Comparison of ENCODE assay signal across 14 cellular contexts in genomic region chr7:70093496-70093895, GRCh38.
DNase-seq lines count a peak whose midpoint lies in the region; ATAC-seq, FAIRE-seq and TF ChIP-seq lines count a peak whose summit lies in the region.
"Had no signal": no experiment of that assay in that cellular context is flagged by ENCODE, and none has a peak within 500 bp of the region (broad histone marks: within the 10 kb centered on the region; RNA-seq: fewer than 3 reads in every experiment).

No MANE protein-coding gene starts in this region.

- H3K4me3 ChIP-seq in GM23248 (no peak overlapping the region), bronchial epithelial cell (ENCODE audit: low read depth, low read length) (no peak overlapping the region), neural cell (ENCODE audit: low read length) (peak overlapping the region; percentile 53), mesendoderm (ENCODE audit: low read length) (no peak overlapping the region)
- H3K4me3 ChIP-seq: cardiac muscle cell, tibial artery had no signal

- H2AFZ ChIP-seq in GM23248 (no peak overlapping the region), neural cell (ENCODE audit: low read depth, low read length) (no peak overlapping the region)

- no peak overlapping the region for H4K5ac ChIP-seq in mesendoderm (ENCODE audit: low read length)

- H3K9me3 ChIP-seq in GM23248 (ENCODE audit: low read depth): no peaks in the 10 kb centered on the region
- H3K9me3 ChIP-seq in neural cell (ENCODE audit: low read length): no peaks in the 10 kb centered on the region
- H3K9me3 ChIP-seq: tibial artery had no signal

- H3K23ac ChIP-seq in mesendoderm (ENCODE audit: low read length): no peak overlapping the region

- no peak for ATAC-seq in GM19351 (IDR thresholded peaks at IDR 0.05; ENCODE audit: unreplicated experiment)
- ATAC-seq: left colon had no signal

- H3K36me3 ChIP-seq in GM23248 (ENCODE audit: low read depth) (no peaks in the 10 kb centered on the region), bronchial epithelial cell (ENCODE audit: control insufficient read depth, insufficient read depth, low read length) (no peaks in the 10 kb centered on the region), neural cell (ENCODE audit: insufficient read depth, low read length) (no peaks in the 10 kb centered on the region), mesendoderm (ENCODE audit: control insufficient read depth, insufficient read depth, low read length) (no peaks in the 10 kb centered on the region)
- H3K36me3 ChIP-seq: cardiac muscle cell, tibial artery had no signal

- H3K18ac ChIP-seq in mesendoderm (ENCODE audit: low read length): no peak overlapping the region

- H2BK15ac ChIP-seq in mesendoderm (replicated peaks; ENCODE audit: low read depth): no peak overlapping the region

- H3K79me2 ChIP-seq in GM23248 (ENCODE audit: insufficient read depth) (no peaks in the 10 kb centered on the region), neural cell (replicated peaks; ENCODE audit: insufficient read depth, low read length) (peaks cover 4% of the 10 kb centered on the region), mesendoderm (ENCODE audit: control insufficient read depth, insufficient read depth, low read length) (no peaks in the 10 kb centered on the region)

- in situ Hi-C loops in GM23248 (cut with MboI): no loop called here

- H3K4ac ChIP-seq in mesendoderm (ENCODE audit: low read depth, low read length): no peak overlapping the region

- no peak for TF ChIP-seq RAD21 in neural cell (conservative IDR thresholded peaks at IDR 0.05)

- H3F3A ChIP-seq in GM23248 (ENCODE audit: insufficient read depth) (no peaks in the 10 kb centered on the region), neural cell (ENCODE audit: insufficient read depth, low read length, poor library complexity, severe bottlenecking) (peaks cover 8% of the 10 kb centered on the region)

- no peak for TF ChIP-seq EP300 in neural cell (conservative IDR thresholded peaks at IDR 0.05; ENCODE audit: poor library complexity, severe bottlenecking)

- DNase-seq in GM23248 (peak; percentile 8), NCI-H2107 (lab: John Stamatoyannopoulos, UW) (peak; percentile 27), bronchial epithelial cell (ENCODE audit: low read depth) (peak; percentile 46), mesendoderm (no peak)
- DNase-seq in effector CD4-positive, alpha-beta T cell: no peak
- no peak for DNase-seq in stimulated activated CD4-positive, alpha-beta T cell treated with anti-CD3 and anti-CD28 coated beads, Interleukin-2, amount 100 ng/mL, for 24 hours
- DNase-seq: activated CD4-positive, CD25-positive, alpha-beta regulatory T cell; CD4-positive, alpha-beta T cell; left colon; tibial artery had no signal

- no peak overlapping the region for H3K27ac ChIP-seq in GM23248
- peak overlapping the region; percentile 76 for H3K27ac ChIP-seq in neural cell (ENCODE audit: low read length)
- H3K27ac ChIP-seq in mesendoderm (ENCODE audit: low read depth, low read length): no peak overlapping the region
- H3K27ac ChIP-seq: cardiac muscle cell, tibial artery had no signal

- no peak overlapping the region for H3K9ac ChIP-seq in GM23248
- peak overlapping the region; percentile 47 for H3K9ac ChIP-seq in neural cell (ENCODE audit: low read length)
- no peak overlapping the region for H3K9ac ChIP-seq in mesendoderm (ENCODE audit: low read length)

- TF ChIP-seq CTCF in bronchial epithelial cell (IDR thresholded peaks at IDR 0.05; ENCODE audit: insufficient read depth, low read length, severe bottlenecking): no peak
- no peak for TF ChIP-seq CTCF in neural cell (IDR thresholded peaks at IDR 0.05; ENCODE audit: poor library complexity, severe bottlenecking)

- H3K9me2 ChIP-seq in GM23248 (ENCODE audit: insufficient read depth) (no peaks in the 10 kb centered on the region), neural cell (ENCODE audit: insufficient read depth, low read length) (no peaks in the 10 kb centered on the region)

- no peak overlapping the region for H2BK120ac ChIP-seq in mesendoderm (ENCODE audit: low read depth, low read length)

- no peaks in the 10 kb centered on the region for H3K79me1 ChIP-seq in mesendoderm (ENCODE audit: low read length)

- H3K27me3 ChIP-seq in GM23248 (replicated peaks; ENCODE audit: insufficient read depth): no peaks in the 10 kb centered on the region
- H3K27me3 ChIP-seq in bronchial epithelial cell (ENCODE audit: control insufficient read depth, insufficient read depth, low read length): no peaks in the 10 kb centered on the region
- H3K27me3 ChIP-seq in neural cell (ENCODE audit: insufficient read depth, low read depth, low read length): no peaks in the 10 kb centered on the region
- H3K27me3 ChIP-seq in mesendoderm (ENCODE audit: insufficient read depth, low read length, poor library complexity): no peaks in the 10 kb centered on the region
- H3K27me3 ChIP-seq: cardiac muscle cell, tibial artery had no signal

- H3K4me1 ChIP-seq in GM23248 (ENCODE audit: insufficient read depth) (no peaks in the 10 kb centered on the region), mesendoderm (ENCODE audit: control insufficient read depth, low read depth, low read length) (peaks cover 2% of the 10 kb centered on the region)

- H2BK5ac ChIP-seq in mesendoderm (ENCODE audit: low read length): no peak overlapping the region

- no peak overlapping the region for H3K56ac ChIP-seq in mesendoderm (ENCODE audit: low read length)

- H3K4me2 ChIP-seq in GM23248 (ENCODE audit: unreplicated experiment) (no peak overlapping the region), neural cell (ENCODE audit: low read length) (peak overlapping the region; percentile 56), mesendoderm (ENCODE audit: low read length) (no peak overlapping the region)

- H4K20me1 ChIP-seq in GM23248 (ENCODE audit: insufficient read depth) (no peaks in the 10 kb centered on the region), neural cell (ENCODE audit: insufficient read depth) (no peaks in the 10 kb centered on the region)

- H2AK5ac ChIP-seq in mesendoderm (ENCODE audit: low read length): no peak overlapping the region

- H4K8ac ChIP-seq in mesendoderm (ENCODE audit: low read depth, low read length): no peak overlapping the region

- FAIRE-seq in bronchial epithelial cell (lab: Jason Lieb, UNC): no peak
- FAIRE-seq: RCC 7860 had no signal

- WGBS in GM23248 (ENCODE audit: low coverage in 1 of 2, low lambda C conversion rate in 2 of 2, missing lambda C conversion rate in 2 of 2), 2 experiments: 76 to 81% methylated on average over 1 of the region's 1 CpG
- no CpG with 5 or more reads among the region's 1 CpG for WGBS in mesendoderm (ENCODE audit: extremely low coverage, insufficient coverage, low lambda C conversion rate)

TF ChIP-seq in neural cell, 6 proteins besides CTCF, POLR2A, EP300 and RAD21:
- no peak for TF ChIP-seq SMC3 (conservative IDR thresholded peaks at IDR 0.05; ENCODE audit: poor library complexity)

Comparison
In these comparisons a context has a peak if more than half of its experiments do, and no peak if none do; other contexts are left out.
1. DNase-seq: peak in GM23248 (single experiment), NCI-H2107 (single experiment) and bronchial epithelial cell (single experiment); none in mesendoderm (single experiment), effector CD4-positive, alpha-beta T cell (single experiment) and stimulated activated CD4-positive, alpha-beta T cell treated with anti-CD3 and anti-CD28 coated beads, Interleukin-2, amount 100 ng/mL, for 24 hours (0 of 2).